Comparison of ENCODE assay signal across 20 cellular contexts in genomic region chr14:60014402-60014801, GRCh38.
A peak's percentile ranks its signal among the peaks of the same experiment; 100 is the strongest.
DNase-seq lines count a peak whose midpoint lies in the region; TF ChIP-seq lines count a peak whose summit lies in the region.
"Had no signal": no experiment of that assay in that cellular context is flagged by ENCODE, and none has a peak within 500 bp of the region (broad histone marks: within the 10 kb centered on the region; RNA-seq: fewer than 3 reads in every experiment).

No MANE protein-coding gene starts in this region.

- dilution Hi-C loops in mammary epithelial cell (cut with HindIII; ENCODE audit: low sequenced_read_pairs) = no loop called here

- no TSS peak for BruUV-seq in MCF 10A (replicated peaks; lab: Mats Ljungman, UMichigan)
- no TSS peak for BruUV-seq in mammary epithelial cell (replicated peaks; lab: Mats Ljungman, UMichigan)

- no peaks in the 10 kb centered on the region for H3K27me3 Mint-ChIP-seq in MCF 10A (ENCODE audit: insufficient read depth, unreplicated experiment)

- no peaks in the 10 kb centered on the region for H3K79me2 ChIP-seq in mammary epithelial cell (ENCODE audit: insufficient read depth, low read length)

- H3K36me3 Mint-ChIP-seq in MCF 10A (ENCODE audit: insufficient read depth, unreplicated experiment) = no peaks in the 10 kb centered on the region
- H3K36me3 Mint-ChIP-seq: CD14-positive monocyte had no signal

- H3K9ac ChIP-seq in mammary epithelial cell (ENCODE audit: insufficient read depth, low read length) = no peak overlapping the region
- H3K9ac ChIP-seq: BLaER1 treated with 17β-estradiol and CSF1 and Interleukin-3, amounts not matched to agents 10 nM and 100 nM had no signal

- no peaks in the 10 kb centered on the region for H3K4me1 Mint-ChIP-seq in MCF 10A (ENCODE audit: insufficient read depth, unreplicated experiment)
- H3K4me1 Mint-ChIP-seq: CD14-positive monocyte; CD8-positive, alpha-beta memory T cell had no signal

- in situ Hi-C loops in mammary epithelial cell (cut with MboI; ENCODE audit: low sequenced_read_pairs in 2 of 2) = no loop called here

- H3K4me2 ChIP-seq in mammary epithelial cell (ENCODE audit: insufficient read depth, low read depth, low read length) = no peak overlapping the region
- H3K4me2 ChIP-seq: A549; BLaER1 treated with 17β-estradiol and CSF1 and Interleukin-3, amounts not matched to agents 10 nM and 100 nM had no signal

- peak; percentile 19 for DNase-seq in DMS79 treated with DMSO at 0.1 percent for 48 hours (lab: John Stamatoyannopoulos, UW)
- no peak for DNase-seq in DMS79 (lab: John Stamatoyannopoulos, UW)
- peak; percentile 7 for DNase-seq in MCF 10A (ENCODE audit: unreplicated experiment)
- DNase-seq in mammary epithelial cell = no peak
- DNase-seq in OCI-M1 (lab: John Stamatoyannopoulos, UW) = peak; percentile 25
- no peak for DNase-seq in SW480 (ENCODE audit: low spot score)
- no peak for DNase-seq in GF-D8 (lab: John Stamatoyannopoulos, UW)
- DNase-seq: 8988T; ACHN; AML-193; BE2C; CD4-positive, alpha-beta T cell; CD8-positive, alpha-beta memory T cell; DMS 273 treated with DMSO at 0.1 percent for 48 hours; GOT3 had no signal

- H3K4me1 ChIP-seq in mammary epithelial cell (ENCODE audit: insufficient read depth, low read length) = no peaks in the 10 kb centered on the region
- H3K4me1 ChIP-seq in HEK293 (ENCODE audit: control insufficient read depth, insufficient read depth, low read length) = no peaks in the 10 kb centered on the region
- H3K4me1 ChIP-seq: A549; BE2C; BLaER1 treated with 17β-estradiol and CSF1 and Interleukin-3, amounts not matched to agents 10 nM and 100 nM; HAP-1 had no signal

- H3K36me3 ChIP-seq in mammary epithelial cell (ENCODE audit: insufficient read depth, low read length) (no peaks in the 10 kb centered on the region), HEK293 (ENCODE audit: control insufficient read depth in 2 of 2, insufficient read depth in 1 of 2, low read length in 2 of 2) (no peaks in the 10 kb centered on the region)
- H3K36me3 ChIP-seq: BE2C; BLaER1 treated with 17β-estradiol and CSF1 and Interleukin-3, amounts not matched to agents 10 nM and 100 nM; HAP-1 had no signal

- H3K27ac ChIP-seq in mammary epithelial cell (ENCODE audit: insufficient read depth, low read depth, low read length) (no peak overlapping the region), HEK293 (ENCODE audit: extremely low read depth, low read depth, low read length) (no peak overlapping the region)
- H3K27ac ChIP-seq: A549; BLaER1 treated with 17β-estradiol and CSF1 and Interleukin-3, amounts not matched to agents 10 nM and 100 nM had no signal

- H4K20me1 ChIP-seq in mammary epithelial cell (ENCODE audit: insufficient read depth, low read length) = no peaks in the 10 kb centered on the region
- H4K20me1 ChIP-seq: BLaER1 treated with 17β-estradiol and CSF1 and Interleukin-3, amounts not matched to agents 10 nM and 100 nM had no signal

- no peaks in the 10 kb centered on the region for H3K27me3 ChIP-seq in mammary epithelial cell (ENCODE audit: insufficient read depth, low read length)
- H3K27me3 ChIP-seq: BE2C; BLaER1 treated with 17β-estradiol and CSF1 and Interleukin-3, amounts not matched to agents 10 nM and 100 nM had no signal

- intact Hi-C loops in MCF 10A (cut with micrococcal nuclease) (no loop called here), mammary epithelial cell (cut with micrococcal nuclease) (no loop called here)

- CTCF ChIA-PET in MCF 10A (lab: Yijun Ruan, JAX) (interaction anchor here (0.6 kb wide), 1 partner anchor 52 kb away, joined by 4 read pairs; no protein-coding TSS in a partner anchor), mammary epithelial cell (lab: Charles Lee; ENCODE audit: low non-redundant PET) (no interaction called here), HEK293 (lab: Yijun Ruan, JAX) (no interaction called here)

- peaks cover 23% of the 10 kb centered on the region for H3K9me3 Mint-ChIP-seq in MCF 10A (ENCODE audit: unreplicated experiment)

- POLR2A ChIA-PET in MCF 10A (lab: Yijun Ruan, JAX) = no interaction called here
- POLR2A ChIA-PET in HEK293 (lab: Yijun Ruan, JAX) = no interaction called here

- TF ChIP-seq CTCF in MCF 10A (IDR thresholded peaks at IDR 0.05; ENCODE audit: unreplicated experiment) (no peak), mammary epithelial cell (conservative IDR thresholded peaks at IDR 0.05 in 1 of 2, IDR thresholded peaks at IDR 0.05 in 1 of 2; ENCODE audit: extremely low read depth in 1 of 2, insufficient read depth in 1 of 2, low read depth in 1 of 2, low read length in 2 of 2) (no peak), HEK293 (tag by site-specific recombination; IDR thresholded peaks at IDR 0.05) (no peak)

- WGBS in mammary epithelial cell (ENCODE audit: low coverage, missing lambda C conversion rate) = 23% methylated on average over 1 of the region's 1 CpG

- H3K9me3 ChIP-seq in mammary epithelial cell (replicated peaks; ENCODE audit: insufficient read depth, low read length) = peaks cover 4% of the 10 kb centered on the region
- H3K9me3 ChIP-seq in HEK293 (ENCODE audit: control insufficient read depth, insufficient read depth, low read depth, low read length) = no peaks in the 10 kb centered on the region; the same call in 1 of the 2 replicates
- H3K9me3 ChIP-seq: BE2C, HAP-1 had no signal

- no peak overlapping the region for H2AFZ ChIP-seq in mammary epithelial cell (ENCODE audit: low read depth, low read length)

- H3K4me3 ChIP-seq in mammary epithelial cell (replicated peaks in 1 of 3; ENCODE audit: insufficient read depth in 1 of 3, low read depth in 2 of 3, low read length in 3 of 3) (no peak overlapping the region), HEK293 (ENCODE audit: low read depth, low read length) (no peak overlapping the region)
- H3K4me3 ChIP-seq: A549; BLaER1 treated with 17β-estradiol and CSF1 and Interleukin-3, amounts not matched to agents 10 nM and 100 nM; HAP-1 had no signal

- no peak overlapping the region for H3K4me3 Mint-ChIP-seq in MCF 10A (ENCODE audit: unreplicated experiment)
- H3K4me3 Mint-ChIP-seq: CD14-positive monocyte; CD4-positive, alpha-beta T cell; CD8-positive, alpha-beta memory T cell had no signal

- H3K27ac Mint-ChIP-seq in MCF 10A (ENCODE audit: low read depth, unreplicated experiment) = no peak overlapping the region
- H3K27ac Mint-ChIP-seq: CD14-positive monocyte; CD4-positive, alpha-beta T cell; CD8-positive, alpha-beta memory T cell had no signal

TF ChIP-seq in HEK293, 187 proteins besides CTCF, POLR2A, EP300 and RAD21:
- TF ChIP-seq SCRT2 (tag by site-specific recombination; IDR thresholded peaks at IDR 0.05) (no peak), HOXA7 (CRISPR knock-in tag; IDR thresholded peaks at IDR 0.05; ENCODE audit: borderline replicate concordance) (no peak), TRIM28 (IDR thresholded peaks at IDR 0.05; ENCODE audit: borderline replicate concordance, low read length) (peak; percentile 78; the same call in 1 of the 2 replicates), ZNF121 (tag by site-specific recombination; IDR thresholded peaks at IDR 0.05) (no peak), OSR2 (tag by site-specific recombination; IDR thresholded peaks at IDR 0.05) (no peak), ZNF664 (tag by site-specific recombination; IDR thresholded peaks at IDR 0.05) (no peak), ZNF155 (tag by site-specific recombination; IDR thresholded peaks at IDR 0.05) (no peak), ZNF341 (tag by site-specific recombination; IDR thresholded peaks at IDR 0.05; ENCODE audit: low read depth) (no peak), ZNF114 (tag by site-specific recombination; IDR thresholded peaks at IDR 0.05) (no peak), PRDM1 (tag by site-specific recombination; IDR thresholded peaks at IDR 0.05) (peak; percentile 28; the same call in 1 of the 2 replicates), ZNF202 (tag by site-specific recombination; IDR thresholded peaks at IDR 0.05; ENCODE audit: borderline replicate concordance) (no peak), SETDB1 (IDR thresholded peaks at IDR 0.05; ENCODE audit: insufficient read length, low read length) (peak; percentile 68)
- TF ChIP-seq, protein P1, sequence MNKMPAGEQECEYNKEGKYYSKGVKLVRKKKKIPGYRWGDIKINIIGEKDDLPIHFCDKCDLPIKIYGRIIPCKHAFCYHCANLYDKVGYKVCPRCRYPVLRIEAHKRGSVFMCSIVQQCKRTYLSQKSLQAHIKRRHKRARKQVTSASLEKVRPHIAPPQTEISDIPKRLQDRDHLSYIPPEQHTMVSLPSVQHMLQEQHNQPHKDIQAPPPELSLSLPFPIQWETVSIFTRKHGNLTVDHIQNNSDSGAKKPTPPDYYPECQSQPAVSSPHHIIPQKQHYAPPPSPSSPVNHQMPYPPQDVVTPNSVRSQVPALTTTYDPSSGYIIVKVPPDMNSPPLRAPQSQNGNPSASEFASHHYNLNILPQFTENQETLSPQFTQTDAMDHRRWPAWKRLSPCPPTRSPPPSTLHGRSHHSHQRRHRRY (tag by site-specific recombination; IDR thresholded peaks at IDR 0.05) = no peak

Comparison
In these comparisons a context has a peak if more than half of its experiments do, and no peak if none do; other contexts are left out.
1. DNase-seq: peak in DMS79 treated with DMSO at 0.1 percent for 48 hours (single experiment), MCF 10A (single experiment) and OCI-M1 (single experiment); none in DMS79 (single experiment), mammary epithelial cell (single experiment), SW480 (single experiment) and GF-D8 (single experiment).